Comparison of ENCODE assay signal across 18 cellular contexts in genomic region chr13:95020298-95020987, GRCh38.
A peak's percentile ranks its signal among the peaks of the same experiment; 100 is the strongest.
DNase-seq lines count a peak whose midpoint lies in the region; TF ChIP-seq lines count a peak whose summit lies in the region.
"Had no signal": no experiment of that assay in that cellular context is flagged by ENCODE, and none has a peak within 500 bp of the region (broad histone marks: within the 10 kb centered on the region; RNA-seq: fewer than 3 reads in every experiment).

No MANE protein-coding gene starts in this region.

- WGBS in sigmoid colon, 2 donors: 94 to 96% methylated on average over 6 of the region's 6 CpGs

- H3K36me3 ChIP-seq in breast epithelium (no peaks in the 10 kb centered on the region), sigmoid colon (peaks cover 0 to 35% (median 0%) of the 10 kb centered on the region in 4 donors)
- H3K36me3 ChIP-seq: BE2C had no signal

- no peaks in the 10 kb centered on the region for H3K36me3 Mint-ChIP-seq in MCF 10A (ENCODE audit: insufficient read depth, unreplicated experiment)

- H3K9me3 ChIP-seq in breast epithelium (no peaks in the 10 kb centered on the region), sigmoid colon (no peaks in the 10 kb centered on the region)
- H3K9me3 ChIP-seq: BE2C had no signal

- H3K4me3 Mint-ChIP-seq in MCF 10A (ENCODE audit: unreplicated experiment): no peak overlapping the region
- H3K4me3 Mint-ChIP-seq: activated CD8-positive, alpha-beta T cell treated with anti-CD3 and anti-CD28 coated beads for 36 hours; endodermal cell had no signal

- H3K27me3 Mint-ChIP-seq in MCF 10A (ENCODE audit: insufficient read depth, unreplicated experiment): no peaks in the 10 kb centered on the region
- H3K27me3 Mint-ChIP-seq: activated CD8-positive, alpha-beta T cell treated with anti-CD3 and anti-CD28 coated beads for 36 hours had no signal

- DNase-seq in MCF 10A (ENCODE audit: unreplicated experiment) (peak; percentile 10), breast epithelium (ENCODE audit: low spot score in 2 of 2) (no peak), SW480 (ENCODE audit: low spot score) (peak; percentile 80), epithelial cell of esophagus (ENCODE audit: low read depth) (peak; percentile 56), sigmoid colon (no peak), coronary artery (ENCODE audit: low spot score) (no peak), germinal center (ENCODE audit: low spot score) (no peak), iPS-NIHi11 (ENCODE audit: low spot score) (no peak)
- DNase-seq: 8988T; activated CD8-positive, alpha-beta T cell treated with anti-CD3 and anti-CD28 coated beads for 36 hours; BE2C; COR-L47; endodermal cell; NCI-H1105 treated with DMSO at 0.1 percent for 48 hours; NCI-H510A treated with DMSO at 0.1 percent for 48 hours; NK-92 treated with Interleukin-12 subunit alpha and Interleukin-12 subunit beta, amount 100 ng/mL, for 24 hours; nucleus accumbens had no signal

- CTCF ChIA-PET in MCF 10A (lab: Yijun Ruan, JAX): no interaction called here

- H3K4me3 ChIP-seq in breast epithelium (no peak overlapping the region), epithelial cell of esophagus (ENCODE audit: low read length) (no peak overlapping the region), sigmoid colon (no peak overlapping the region), coronary artery (no peak overlapping the region)

- BruUV-seq in MCF 10A (replicated peaks; lab: Mats Ljungman, UMichigan): no TSS peak

- TF ChIP-seq POLR2A in breast epithelium (IDR thresholded peaks at IDR 0.05): no peak
- TF ChIP-seq POLR2A in sigmoid colon (IDR thresholded peaks at IDR 0.05): no peak

- intact Hi-C loops in MCF 10A (cut with micrococcal nuclease): no loop called here
- intact Hi-C loops in breast epithelium (cut with DNase I; ENCODE audit: low total_unique reads): no loop called here
- intact Hi-C loops in sigmoid colon (cut with DNase I): no loop called here

- H3K4me1 ChIP-seq in breast epithelium (no peaks in the 10 kb centered on the region), sigmoid colon (no peaks in the 10 kb centered on the region)
- H3K4me1 ChIP-seq: BE2C had no signal

- POLR2A ChIA-PET in MCF 10A (lab: Yijun Ruan, JAX): interaction anchor here (0.6 kb wide), 1 partner anchor 27 kb away, joined by 3 read pairs; no protein-coding TSS in a partner anchor

- peaks cover 6% of the 10 kb centered on the region for H3K4me1 Mint-ChIP-seq in MCF 10A (ENCODE audit: insufficient read depth, unreplicated experiment)
- H3K4me1 Mint-ChIP-seq: endodermal cell had no signal

- no peak for TF ChIP-seq CTCF in MCF 10A (IDR thresholded peaks at IDR 0.05; ENCODE audit: unreplicated experiment)
- no peak for TF ChIP-seq CTCF in breast epithelium (IDR thresholded peaks at IDR 0.05)
- TF ChIP-seq CTCF in epithelial cell of esophagus (IDR thresholded peaks at IDR 0.05; ENCODE audit: insufficient read depth, low read depth, low read length, missing control alignments): no peak
- no peak for TF ChIP-seq CTCF in sigmoid colon (IDR thresholded peaks at IDR 0.05)
- no peak for TF ChIP-seq CTCF in coronary artery (IDR thresholded peaks at IDR 0.05)

- peaks cover 2% of the 10 kb centered on the region for H3K9me3 Mint-ChIP-seq in MCF 10A (ENCODE audit: unreplicated experiment)
- H3K9me3 Mint-ChIP-seq: activated CD8-positive, alpha-beta T cell treated with anti-CD3 and anti-CD28 coated beads for 36 hours; endodermal cell had no signal

- TF ChIP-seq EP300 in sigmoid colon (IDR thresholded peaks at IDR 0.05): no peak

- H3K27ac Mint-ChIP-seq in MCF 10A (ENCODE audit: low read depth, unreplicated experiment): no peak overlapping the region
- H3K27ac Mint-ChIP-seq: activated CD8-positive, alpha-beta T cell treated with anti-CD3 and anti-CD28 coated beads for 36 hours; endodermal cell had no signal

- no peak overlapping the region for H3K27ac ChIP-seq in breast epithelium
- no peak overlapping the region for H3K27ac ChIP-seq in sigmoid colon
- no peak overlapping the region for H3K27ac ChIP-seq in coronary artery
- H3K27ac ChIP-seq: KMS-11 had no signal

- H3K27me3 ChIP-seq in breast epithelium (no peaks in the 10 kb centered on the region), sigmoid colon (no peaks in the 10 kb centered on the region)
- H3K27me3 ChIP-seq: BE2C had no signal

Comparison
In these comparisons a context has a peak if more than half of its experiments do, and no peak if none do; other contexts are left out.
1. DNase-seq: peak in MCF 10A (single experiment), SW480 (single experiment) and epithelial cell of esophagus (single experiment); none in breast epithelium (0 of 2), sigmoid colon (single experiment), coronary artery (single experiment), germinal center (single experiment) and iPS-NIHi11 (single experiment).